In the genomic region with DNA sequence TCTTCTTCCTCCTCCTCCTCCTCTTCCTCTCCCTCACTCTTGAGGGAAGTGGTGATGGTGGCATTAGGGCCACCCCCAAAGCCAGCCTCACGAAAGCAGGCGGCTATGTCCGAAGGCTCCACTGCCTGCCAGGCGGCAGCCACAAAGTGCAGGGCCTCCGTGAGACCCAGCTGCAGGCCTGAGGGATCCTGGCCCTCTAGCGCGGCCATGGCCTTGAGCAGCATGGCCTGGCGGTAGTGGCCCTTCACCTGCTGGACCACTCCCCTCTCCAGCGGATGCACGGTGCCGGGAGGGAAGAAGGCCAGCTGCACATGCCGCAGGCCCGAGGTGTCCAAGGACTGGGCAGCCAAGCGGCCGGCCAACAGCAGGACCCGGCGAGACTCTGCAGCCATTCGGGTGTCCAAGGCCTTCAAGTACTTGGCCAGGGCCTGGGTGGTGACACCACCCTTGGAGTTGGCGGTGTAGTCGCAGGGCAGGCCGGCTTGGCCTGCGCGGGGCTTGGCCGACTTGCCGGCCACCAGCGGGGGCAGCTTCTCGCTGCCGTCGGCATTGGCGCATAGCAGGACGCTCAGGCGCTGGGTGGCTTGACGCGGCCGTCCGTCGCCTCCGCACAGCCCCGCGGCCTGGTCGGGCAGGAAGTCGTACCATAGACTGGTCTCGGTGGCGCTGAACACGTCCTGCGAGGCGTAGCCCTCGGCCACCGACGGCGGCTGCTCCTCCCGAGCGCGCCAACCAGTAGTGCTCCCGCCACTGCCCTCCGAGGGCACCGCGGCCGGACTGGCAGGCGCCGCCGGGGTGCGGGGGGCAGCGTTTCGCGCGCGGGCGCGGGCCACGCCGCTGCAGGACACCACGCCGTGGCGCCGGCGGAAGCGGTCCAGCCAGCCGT, we compare ENCODE assay signal across 6 cellular contexts. TPM values are rescaled to one million over a fixed set of nuclear protein-coding genes. Genes with fewer than 3 reads are reported as not detected.
DNase-seq lines count a peak whose midpoint lies in the region; ATAC-seq and TF ChIP-seq lines count a peak whose summit lies in the region.

No MANE protein-coding gene starts in this region.

- peaks cover 5% of the 10 kb centered on the region for H3K27me3 Mint-ChIP-seq in activated CD4-positive, alpha-beta T cell treated with anti-CD3 and anti-CD28 coated beads, Interleukin-2, amount 10 ng/mL, durations not matched to agents 7 days and 5 days

- H3K9me3 ChIP-seq in thoracic aorta = no peaks in the 10 kb centered on the region

- H3K4me3 ChIP-seq in fibroblast of pulmonary artery (replicated peaks; ENCODE audit: low read depth, low read length) (peak overlapping the region; percentile 69), thoracic aorta (peak overlapping the region; percentile 83)

- H3K36me3 ChIP-seq in thoracic aorta = no peaks in the 10 kb centered on the region

- peak overlapping the region; percentile 84 for H3K4me3 Mint-ChIP-seq in activated CD4-positive, alpha-beta T cell treated with anti-CD3 and anti-CD28 coated beads, Interleukin-2, amount 10 ng/mL, durations not matched to agents 7 days and 5 days

- no peak for DNase-seq in activated CD4-positive, alpha-beta T cell treated with anti-CD3 and anti-CD28 coated beads, Interleukin-2, amount 10 ng/mL, durations not matched to agents 7 days and 5 days
- no peak for DNase-seq in activated CD4-positive, alpha-beta T cell treated with anti-CD3 and anti-CD28 coated beads for 48 hours
- DNase-seq in fibroblast of pulmonary artery (ENCODE audit: low read depth) = no peak
- no peak for DNase-seq in thoracic aorta (ENCODE audit: low spot score)
- no peak for DNase-seq in cerebellar cortex (ENCODE audit: low spot score)
- DNase-seq in germinal center (ENCODE audit: low spot score) = no peak

- H3K9me3 Mint-ChIP-seq in activated CD4-positive, alpha-beta T cell treated with anti-CD3 and anti-CD28 coated beads, Interleukin-2, amount 10 ng/mL, durations not matched to agents 7 days and 5 days = no peaks in the 10 kb centered on the region

- CTCF ChIA-PET in activated CD4-positive, alpha-beta T cell treated with anti-CD3 and anti-CD28 coated beads, Interleukin-2, amount 10 ng/mL, durations not matched to agents 7 days and 5 days (lab: Charles Lee) = interaction anchor here (0.8 to 7.0 kb wide), 16 partner anchors 10 to 352 kb away, joined by 3 to 77 read pairs (median 4); partner anchors contain the start of genes ADISSP, AP5S1 and CDC25B

- peaks cover 53% of the 10 kb centered on the region for H3K4me1 Mint-ChIP-seq in activated CD4-positive, alpha-beta T cell treated with anti-CD3 and anti-CD28 coated beads, Interleukin-2, amount 10 ng/mL, durations not matched to agents 7 days and 5 days

- no peaks in the 10 kb centered on the region for H3K27me3 ChIP-seq in thoracic aorta (replicated peaks; ENCODE audit: insufficient read depth)

- POLR2A ChIA-PET in activated CD4-positive, alpha-beta T cell treated with anti-CD3 and anti-CD28 coated beads, Interleukin-2, amount 10 ng/mL, durations not matched to agents 7 days and 5 days (lab: Charles Lee) = no interaction called here

- peak overlapping the region; percentile 69 to 79 for H3K27ac ChIP-seq in thoracic aorta

- peaks cover 12% of the 10 kb centered on the region for H3K36me3 Mint-ChIP-seq in activated CD4-positive, alpha-beta T cell treated with anti-CD3 and anti-CD28 coated beads, Interleukin-2, amount 10 ng/mL, durations not matched to agents 7 days and 5 days (ENCODE audit: low read depth)

- peak overlapping the region; percentile 47 for H3K27ac Mint-ChIP-seq in activated CD4-positive, alpha-beta T cell treated with anti-CD3 and anti-CD28 coated beads, Interleukin-2, amount 10 ng/mL, durations not matched to agents 7 days and 5 days

- peaks cover 29 to 42% of the 10 kb centered on the region in 2 donors for H3K4me1 ChIP-seq in thoracic aorta (ENCODE audit: control insufficient read depth in 1 of 2, low read depth in 2 of 2)

- TF ChIP-seq CTCF in fibroblast of pulmonary artery (IDR thresholded peaks at IDR 0.05; ENCODE audit: low read length, missing control alignments) (no peak), thoracic aorta (IDR thresholded peaks at IDR 0.05) (no peak)

- no peak for ATAC-seq in thoracic aorta (ENCODE audit: insufficient number of reproducible peaks, low FRiP score, low read depth)

RNA-seq across cellular contexts. Expression of gene CENPB, which starts 1.1 kb away (rescaled TPM):
- total RNA-seq in activated CD4-positive, alpha-beta T cell treated with anti-CD3 and anti-CD28 coated beads, Interleukin-2, amount 10 ng/mL, durations not matched to agents 7 days and 5 days = 10 to 100 TPM; 77.8 to 85.6 TPM
- total RNA-seq in thoracic aorta = 100 to 1,000 TPM in 1 of 2 donors, 10 to 100 TPM in 1; 97.2 to 114 TPM

RNA-seq across cellular contexts. Expression of gene SPEF1, which starts 4.2 kb away (rescaled TPM):
- total RNA-seq in activated CD4-positive, alpha-beta T cell treated with anti-CD3 and anti-CD28 coated beads, Interleukin-2, amount 10 ng/mL, durations not matched to agents 7 days and 5 days = under 1 TPM; 0.17 to 0.21 TPM
- total RNA-seq in thoracic aorta = under 1 TPM in 1 of 2 donors, not detected in 1; 0.27 TPM

RNA-seq across cellular contexts. Expression of gene CDC25B, which starts 10.6 kb away (rescaled TPM):
- total RNA-seq in activated CD4-positive, alpha-beta T cell treated with anti-CD3 and anti-CD28 coated beads, Interleukin-2, amount 10 ng/mL, durations not matched to agents 7 days and 5 days = 100 to 1,000 TPM; 403 to 429 TPM
- 10 to 100 TPM; 28.4 to 41.8 TPM for total RNA-seq in thoracic aorta

RNA-seq across cellular contexts. Expression of gene ADISSP, which starts 17.9 kb away (rescaled TPM):
- total RNA-seq in activated CD4-positive, alpha-beta T cell treated with anti-CD3 and anti-CD28 coated beads, Interleukin-2, amount 10 ng/mL, durations not matched to agents 7 days and 5 days = 10 to 100 TPM; 27.8 to 27.9 TPM
- 10 to 100 TPM in 1 of 2 donors, 1 to 10 TPM in 1; 7.8 to 20.4 TPM for total RNA-seq in thoracic aorta

RNA-seq across cellular contexts. Expression of gene AP5S1, which starts 34.9 kb away (rescaled TPM):
- total RNA-seq in activated CD4-positive, alpha-beta T cell treated with anti-CD3 and anti-CD28 coated beads, Interleukin-2, amount 10 ng/mL, durations not matched to agents 7 days and 5 days = 10 to 100 TPM; 16.6 to 18.2 TPM
- total RNA-seq in thoracic aorta = 10 to 100 TPM; 12.3 to 18.0 TPM

Comparison
In these comparisons a context has a peak if more than half of its experiments do, and no peak if none do; other contexts are left out.
1. RNA of gene CDC25B, which starts 10.6 kb away (total RNA-seq): 403 to 429 TPM in activated CD4-positive, alpha-beta T cell treated with anti-CD3 and anti-CD28 coated beads, Interleukin-2, amount 10 ng/mL, durations not matched to agents 7 days and 5 days; 28.4 to 41.8 TPM in thoracic aorta; every median in the first group is over 4 times any median in the second.